6 cellular contexts compared by ENCODE assay signal in the genomic region with DNA sequence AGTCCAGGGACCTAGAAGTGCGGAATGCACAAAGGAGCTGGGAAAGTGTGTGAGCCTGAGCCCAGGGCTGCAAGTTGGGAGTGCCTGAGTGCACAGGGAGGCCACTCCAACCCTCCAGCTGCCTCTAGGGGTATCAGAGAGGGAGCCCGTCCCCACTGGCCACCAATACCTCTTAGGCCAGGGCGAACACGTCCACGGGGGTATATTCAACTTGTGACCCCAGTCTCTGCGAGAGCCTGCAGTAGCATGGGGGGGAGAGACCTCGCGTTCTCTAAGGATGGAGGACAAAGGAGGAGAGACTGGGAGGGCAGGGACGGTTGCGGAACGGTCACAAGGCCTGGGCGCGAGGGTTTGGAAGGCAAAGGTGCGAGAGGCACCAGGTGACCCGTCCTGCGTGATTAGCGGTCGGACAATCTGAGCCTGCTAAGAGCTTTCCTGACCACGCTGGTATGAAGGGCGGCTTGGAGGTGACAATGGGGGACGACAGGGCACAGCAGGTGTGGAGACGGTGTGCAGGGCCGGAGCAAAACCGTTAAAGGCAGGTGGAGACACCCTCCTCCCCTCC.
DNase-seq lines count a peak whose midpoint lies in the region; ATAC-seq and TF ChIP-seq lines count a peak whose summit lies in the region.

No MANE protein-coding gene starts in this region.

- peaks cover 8% of the 10 kb centered on the region for H3K36me3 Mint-ChIP-seq in T-helper 2 cell treated with Interferon-gamma antibody and Interleukin-4, amounts not matched to agents 5 μg/mL and 100 μg/mL, for 36 hours (ENCODE audit: low read depth)

- peak overlapping the region; percentile 92 for H3K27ac Mint-ChIP-seq in T-helper 2 cell treated with Interferon-gamma antibody and Interleukin-4, amounts not matched to agents 5 μg/mL and 100 μg/mL, for 36 hours

- no peaks in the 10 kb centered on the region for H3K27me3 ChIP-seq in endocrine pancreas (ENCODE audit: control insufficient read depth, insufficient read depth, low read length)

- H3K9me3 ChIP-seq in endocrine pancreas (ENCODE audit: control insufficient read depth, low read length), result no peaks in the 10 kb centered on the region

- TF ChIP-seq CTCF in retinal pigment epithelial cell (conservative IDR thresholded peaks at IDR 0.05; ENCODE audit: low read depth, low read length), result no peak

- H3K9me3 Mint-ChIP-seq in T-helper 2 cell treated with Interferon-gamma antibody and Interleukin-4, amounts not matched to agents 5 μg/mL and 100 μg/mL, for 36 hours, result no peaks in the 10 kb centered on the region

- no peak for DNase-seq in T-helper 2 cell treated with Interferon-gamma antibody and Interleukin-4, amounts not matched to agents 5 μg/mL and 100 μg/mL, for 36 hours (ENCODE audit: low spot score)
- DNase-seq in T-helper 2 cell (no peak), retinal pigment epithelial cell (ENCODE audit: low read depth) (no peak), NOMO-1 treated with dmso at 0.1 percent for 144 hours (lab: John Stamatoyannopoulos, UW; ENCODE audit: unreplicated experiment) (no peak)

- peak overlapping the region; percentile 94 for H3K4me3 Mint-ChIP-seq in T-helper 2 cell treated with Interferon-gamma antibody and Interleukin-4, amounts not matched to agents 5 μg/mL and 100 μg/mL, for 36 hours

- no peaks in the 10 kb centered on the region for H3K4me1 ChIP-seq in endocrine pancreas (ENCODE audit: control insufficient read depth, insufficient read depth, low read length)

- no peak for ATAC-seq in GM21360 (IDR thresholded peaks at IDR 0.05; ENCODE audit: unreplicated experiment)

- no peaks in the 10 kb centered on the region for H3K36me3 ChIP-seq in endocrine pancreas (ENCODE audit: control insufficient read depth, insufficient read depth, low read length)

- H3K4me1 Mint-ChIP-seq in T-helper 2 cell treated with Interferon-gamma antibody and Interleukin-4, amounts not matched to agents 5 μg/mL and 100 μg/mL, for 36 hours (ENCODE audit: low read depth), result peaks cover 25% of the 10 kb centered on the region

- H3K27me3 Mint-ChIP-seq in T-helper 2 cell treated with Interferon-gamma antibody and Interleukin-4, amounts not matched to agents 5 μg/mL and 100 μg/mL, for 36 hours (ENCODE audit: low read depth), result no peaks in the 10 kb centered on the region

- no peak overlapping the region for H3K4me3 ChIP-seq in endocrine pancreas (ENCODE audit: control insufficient read depth, insufficient read depth, low read length)
- peak overlapping the region; percentile 73 for H3K4me3 ChIP-seq in retinal pigment epithelial cell (ENCODE audit: low read length)

- peak overlapping the region; percentile 34 for H3K9ac ChIP-seq in endocrine pancreas (ENCODE audit: control insufficient read depth, insufficient read depth, low read length)
